In genomic region chr20:3092611-3093379, GRCh38 we compare ENCODE assay signal across 6 cellular contexts. TPM values are rescaled to one million over a fixed set of nuclear protein-coding genes. Genes with fewer than 3 reads are reported as not detected.
A peak's percentile ranks its signal among the peaks of the same experiment; 100 is the strongest.
DNase-seq lines count a peak whose midpoint lies in the region; ATAC-seq and TF ChIP-seq lines count a peak whose summit lies in the region.

No MANE protein-coding gene starts in this region.

- intact Hi-C loops in sigmoid colon (cut with DNase I): no loop called here
- intact Hi-C loops in PC-9 (cut with micrococcal nuclease; ENCODE audit: unreplicated experiment): no loop called here

- H3K9me3 ChIP-seq in sigmoid colon (no peaks in the 10 kb centered on the region), PC-9 (ENCODE audit: insufficient read depth, low read depth) (no peaks in the 10 kb centered on the region)

- no peak for TF ChIP-seq POLR2A in sigmoid colon (IDR thresholded peaks at IDR 0.05)

- peak; percentile 50 to 62 for ATAC-seq in activated CD4-positive, CD25-positive, alpha-beta regulatory T cell treated with anti-CD3 and anti-CD28 coated beads, Interleukin-2, amount 50 U/mL, for 24 hours

- TF ChIP-seq CTCF in epithelial cell of esophagus (IDR thresholded peaks at IDR 0.05; ENCODE audit: insufficient read depth, low read depth, low read length, missing control alignments) (no peak), sigmoid colon (IDR thresholded peaks at IDR 0.05) (no peak), PC-9 (conservative IDR thresholded peaks at IDR 0.05) (no peak)

- H3K4me3 ChIP-seq in epithelial cell of esophagus (ENCODE audit: low read length) (peak overlapping the region; percentile 13), sigmoid colon (peak overlapping the region in 2 of 4 donors; percentile 17 to 40), PC-9 (no peak overlapping the region)

- DNase-seq in epithelial cell of esophagus (ENCODE audit: low read depth) (no peak), sigmoid colon (no peak), PC-9 (no peak), C1 segment of cervical spinal cord (lab: John Stamatoyannopoulos, UW) (no peak)
- peak; percentile 20 for DNase-seq in stimulated activated CD8-positive, alpha-beta memory T cell treated with anti-CD3 and anti-CD28 coated beads, Interleukin-4, amount 100 ng/mL, for 24 hours (ENCODE audit: low read depth)

- BruUV-seq in PC-9 (replicated peaks; lab: Mats Ljungman, UMichigan): no TSS peak

- CTCF ChIA-PET in PC-9 (lab: Charles Lee): no interaction called here

- 8 to 22% methylated on average over 81 of the region's 81 CpGs for WGBS in sigmoid colon, 2 donors

- no peak overlapping the region for H3K27ac ChIP-seq in sigmoid colon
- no peak overlapping the region for H3K27ac ChIP-seq in PC-9

- H3K36me3 ChIP-seq in sigmoid colon (no peaks in the 10 kb centered on the region), PC-9 (ENCODE audit: low read depth) (no peaks in the 10 kb centered on the region)

- TF ChIP-seq EP300 in sigmoid colon (IDR thresholded peaks at IDR 0.05): no peak

- H3K4me2 ChIP-seq in PC-9: no peak overlapping the region

- H3K4me1 ChIP-seq in sigmoid colon (peaks cover 0 to 11% (median 4%) of the 10 kb centered on the region in 4 donors), PC-9 (replicated peaks; ENCODE audit: insufficient read depth) (no peaks in the 10 kb centered on the region)

- H3F3A ChIP-seq in PC-9 (ENCODE audit: insufficient read depth, low read depth): no peaks in the 10 kb centered on the region

- no peak overlapping the region for H2AFZ ChIP-seq in PC-9

- H3K9me2 ChIP-seq in PC-9 (ENCODE audit: insufficient read depth): no peaks in the 10 kb centered on the region

- H3K79me2 ChIP-seq in PC-9 (ENCODE audit: low read depth): no peaks in the 10 kb centered on the region

- H3K27me3 ChIP-seq in sigmoid colon (peaks cover 11 to 36% (median 21%) of the 10 kb centered on the region in 3 donors), PC-9 (ENCODE audit: insufficient read depth, low read depth) (peaks cover 4% of the 10 kb centered on the region; the same call in 1 of the 2 replicates)

- POLR2A ChIA-PET in PC-9 (lab: Charles Lee; ENCODE audit: unreplicated experiment): no interaction called here

- no peaks in the 10 kb centered on the region for H4K20me1 ChIP-seq in PC-9 (ENCODE audit: insufficient read depth)

RNA-seq across cellular contexts. Expression of gene AVP, which starts 8.3 kb away (rescaled TPM):
- total RNA-seq in sigmoid colon (not detected), PC-9 (2021) (not detected in 2 replicates)
- not detected for polyA plus RNA-seq in sigmoid colon

RNA-seq across cellular contexts. Expression of gene OXT, which starts 21.4 kb away (rescaled TPM):
- total RNA-seq in sigmoid colon: not detected
- under 1 TPM in 1 of 3 donors, not detected in 2; 0.29 TPM for polyA plus RNA-seq in sigmoid colon
- not detected in 2 replicates for total RNA-seq in PC-9 (2021)

RNA-seq across cellular contexts. Expression of gene MRPS26, which starts 46.9 kb away (rescaled TPM):
- 10 to 100 TPM; 33.5 to 71.7 (median 65.0) TPM for total RNA-seq in sigmoid colon
- polyA plus RNA-seq in sigmoid colon: 10 to 100 TPM; 46.8 to 61.3 (median 48.8) TPM
- 58.3 and 84.9 TPM in 2 replicates for total RNA-seq in PC-9 (2021)

RNA-seq across cellular contexts. Expression of gene GNRH2, which starts 49.4 kb away (rescaled TPM):
- total RNA-seq in sigmoid colon (1 to 10 TPM in 1 of 4 donors, not detected in 3; 1.6 TPM), PC-9 (2021) (0.65 and 1.1 TPM in 2 replicates)
- 1 to 10 TPM in 1 of 3 donors, under 1 TPM in 1, not detected in 1; 0.34 to 8.4 TPM for polyA plus RNA-seq in sigmoid colon
